ENCODE assay signal across 21 cellular contexts in genomic region chr9:16925426-16925825, GRCh38. TPM values are rescaled to one million over a fixed set of nuclear protein-coding genes. Genes with fewer than 3 reads are reported as not detected.
"Had no signal": no experiment of that assay in that cellular context is flagged by ENCODE, and none has a peak within 500 bp of the region (broad histone marks: within the 10 kb centered on the region; RNA-seq: fewer than 3 reads in every experiment).

No MANE protein-coding gene starts in this region.

- DNase-seq: activated CD4-positive, alpha-beta T cell treated with anti-CD3 and anti-CD28 coated beads for 36 hours; activated CD4-positive, alpha-beta T cell treated with anti-CD3 and anti-CD28 coated beads, Interleukin-2, amount 50 U/mL, for 48 hours; activated gamma-delta T cell treated with Interleukin-2 at 50 U/mL for 16 hours; amygdala; effector CD8-positive, alpha-beta T cell; left cardiac atrium; mesendoderm; naive thymus-derived CD4-positive, alpha-beta T cell; pancreas; right lobe of liver; stimulated activated CD4-positive, alpha-beta T cell treated with anti-CD3 and anti-CD28 coated beads, Interleukin-4, amount 100 ng/mL, for 24 hours; stomach had no signal

- H3K27me3 Mint-ChIP-seq: activated CD4-positive, alpha-beta T cell treated with anti-CD3 and anti-CD28 coated beads for 36 hours; dendritic cell treated with granulocyte-macrophage colony-stimulating factor and Interleukin-4, amounts not matched to agents 40 ng/mL and 50 ng/mL, for 4 days; naive thymus-derived CD4-positive, alpha-beta T cell; type B pancreatic cell had no signal

- H3K27ac Mint-ChIP-seq: activated CD4-positive, alpha-beta T cell treated with anti-CD3 and anti-CD28 coated beads for 36 hours; activated naive CD4-positive, alpha-beta T cell treated with anti-CD3 and anti-CD28 coated beads, Interleukin-2, amount 50 U/mL, for 72 hours; activated T-helper 1 cell treated with anti-CD3 and anti-CD28 coated beads, Interleukin-12 subunit alpha, Interleukin-12 subunit beta, Interleukin-2, Interleukin-4 antibody, amounts not matched to agents 30 ng/mL and 10 ng/mL and 1 ng/mL, durations not matched to agents 14 hours and 24 hours and 36 hours; dendritic cell treated with granulocyte-macrophage colony-stimulating factor and Interleukin-4, amounts not matched to agents 40 ng/mL and 50 ng/mL, for 4 days; naive thymus-derived CD4-positive, alpha-beta T cell; stimulated activated effector memory CD8-positive, alpha-beta T cell treated with anti-CD3 and anti-CD28 coated beads, Interleukin-12 subunit alpha, Interleukin-12 subunit beta, amount 100 ng/mL, for 72 hours; type B pancreatic cell had no signal

- FAIRE-seq: islet of Langerhans, pancreas had no signal

- H3K9me3 ChIP-seq: pancreas, right lobe of liver had no signal

- H3K4me1 ChIP-seq: breast epithelium, pancreas, right lobe of liver, stomach had no signal

- H3K4me2 ChIP-seq: smooth muscle cell had no signal

- H3K9me3 Mint-ChIP-seq: dendritic cell treated with granulocyte-macrophage colony-stimulating factor and Interleukin-4, amounts not matched to agents 40 ng/mL and 50 ng/mL, for 4 days; type B pancreatic cell had no signal

- H3K4me3 ChIP-seq: breast epithelium, pancreas, right lobe of liver, smooth muscle cell, stomach had no signal

- H3K36me3 Mint-ChIP-seq: activated naive CD4-positive, alpha-beta T cell treated with anti-CD3 and anti-CD28 coated beads, Interleukin-2, amount 50 U/mL, for 72 hours; naive thymus-derived CD4-positive, alpha-beta T cell; stimulated activated effector memory CD8-positive, alpha-beta T cell treated with anti-CD3 and anti-CD28 coated beads, Interleukin-12 subunit alpha, Interleukin-12 subunit beta, amount 100 ng/mL, for 72 hours; type B pancreatic cell had no signal

- H3K4me3 Mint-ChIP-seq: activated CD4-positive, alpha-beta T cell treated with anti-CD3 and anti-CD28 coated beads for 36 hours; activated T-helper 1 cell treated with anti-CD3 and anti-CD28 coated beads, Interleukin-12 subunit alpha, Interleukin-12 subunit beta, Interleukin-2, Interleukin-4 antibody, amounts not matched to agents 30 ng/mL and 10 ng/mL and 1 ng/mL, durations not matched to agents 14 hours and 24 hours and 36 hours; dendritic cell treated with granulocyte-macrophage colony-stimulating factor and Interleukin-4, amounts not matched to agents 40 ng/mL and 50 ng/mL, for 4 days; naive thymus-derived CD4-positive, alpha-beta T cell; stimulated activated effector memory CD8-positive, alpha-beta T cell treated with anti-CD3 and anti-CD28 coated beads, Interleukin-12 subunit alpha, Interleukin-12 subunit beta, amount 100 ng/mL, for 72 hours; type B pancreatic cell had no signal

- H3K4me1 Mint-ChIP-seq: activated CD4-positive, alpha-beta T cell treated with anti-CD3 and anti-CD28 coated beads for 36 hours; naive thymus-derived CD4-positive, alpha-beta T cell; stimulated activated effector memory CD8-positive, alpha-beta T cell treated with anti-CD3 and anti-CD28 coated beads, Interleukin-12 subunit alpha, Interleukin-12 subunit beta, amount 100 ng/mL, for 72 hours had no signal

- ATAC-seq: activated CD4-positive, alpha-beta T cell treated with anti-CD3 and anti-CD28 coated beads for 36 hours; activated naive CD4-positive, alpha-beta T cell treated with anti-CD3 and anti-CD28 coated beads, Interleukin-2, amount 50 U/mL, for 72 hours; left cardiac atrium; naive thymus-derived CD4-positive, alpha-beta T cell; pancreas; right lobe of liver; stimulated activated effector memory CD8-positive, alpha-beta T cell treated with anti-CD3 and anti-CD28 coated beads, Interleukin-12 subunit alpha, Interleukin-12 subunit beta, amount 100 ng/mL, for 72 hours had no signal

- H3K27ac ChIP-seq: breast epithelium, pancreas, right lobe of liver, stomach had no signal

- H3K36me3 ChIP-seq: breast epithelium, pancreas, right lobe of liver, stomach had no signal

- H3K27me3 ChIP-seq: breast epithelium, pancreas, right lobe of liver, stomach had no signal

RNA-seq across cellular contexts. Expression of gene BNC2, which starts 55.0 kb away (rescaled TPM):
- total RNA-seq: activated CD4-positive, alpha-beta T cell treated with anti-CD3 and anti-CD28 coated beads for 36 hours; activated naive CD4-positive, alpha-beta T cell treated with anti-CD3 and anti-CD28 coated beads, Interleukin-2, amount 50 U/mL, for 72 hours; activated T-helper 1 cell treated with anti-CD3 and anti-CD28 coated beads, Interleukin-12 subunit alpha, Interleukin-12 subunit beta, Interleukin-2, Interleukin-4 antibody, amounts not matched to agents 30 ng/mL and 10 ng/mL and 1 ng/mL, durations not matched to agents 14 hours and 24 hours and 36 hours; T-helper 2 cell treated with Interferon-gamma antibody and Interleukin-4, amounts not matched to agents 100 ng/mL and 5 ng/mL, for 36 hours had no signal
- polyA plus RNA-seq: naive thymus-derived CD4-positive, alpha-beta T cell had no signal
